Comparison of ENCODE assay signal across 29 cellular contexts in the genomic region with DNA sequence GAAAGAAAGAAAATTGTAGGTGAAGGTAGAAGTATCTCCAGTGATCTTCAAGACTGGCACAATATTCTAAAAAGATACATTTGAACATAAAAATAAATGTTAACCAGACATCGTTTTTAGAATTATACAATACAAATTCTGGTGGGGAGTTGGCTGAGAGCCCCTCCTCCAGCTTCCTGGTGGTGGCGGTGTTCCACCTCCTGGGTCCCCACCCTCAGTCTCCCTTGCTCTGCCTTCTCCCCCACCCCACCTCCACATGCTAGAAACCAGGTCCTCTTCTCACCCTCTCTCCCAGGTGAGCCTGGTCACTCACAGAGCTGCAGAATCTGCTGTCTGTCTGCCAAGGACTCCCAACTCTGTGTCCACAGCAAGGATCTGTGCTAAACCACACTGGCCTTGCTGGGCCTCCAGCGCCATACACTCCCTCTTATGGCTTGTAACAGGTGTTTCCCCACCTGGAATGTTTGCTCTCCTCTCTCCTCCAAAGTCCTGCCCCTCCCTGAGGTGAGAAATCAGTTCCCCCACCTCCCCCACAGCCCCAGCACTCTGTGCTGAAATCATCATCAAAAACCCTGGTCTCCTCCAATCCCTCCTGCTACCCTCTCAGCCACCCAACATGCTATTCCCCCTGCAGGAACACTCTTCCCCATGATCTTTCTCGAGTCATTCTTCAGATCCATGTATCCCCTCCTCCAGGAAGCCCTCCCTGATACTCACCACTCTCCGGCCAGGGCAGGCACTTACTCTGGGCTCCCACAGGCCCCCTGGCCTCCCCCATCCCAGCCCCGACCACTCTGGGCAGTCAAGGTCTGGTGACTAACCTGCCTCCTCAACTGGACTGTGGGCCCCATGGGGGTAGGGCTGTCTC. TPM values are rescaled to one million over a fixed set of nuclear protein-coding genes. Genes with fewer than 3 reads are reported as not detected.
A peak's percentile ranks its signal among the peaks of the same experiment; 100 is the strongest.
DNase-seq lines count a peak whose midpoint lies in the region; ATAC-seq, FAIRE-seq and TF ChIP-seq lines count a peak whose summit lies in the region.
"Had no signal": no experiment of that assay in that cellular context is flagged by ENCODE, and none has a peak within 500 bp of the region (broad histone marks: within the 10 kb centered on the region; RNA-seq: fewer than 3 reads in every experiment).

No MANE protein-coding gene starts in this region.

- no peak for ATAC-seq in A549
- ATAC-seq in GM18870 (IDR thresholded peaks at IDR 0.05; ENCODE audit: unreplicated experiment): no peak

- no peaks in the 10 kb centered on the region for H3K9me3 Mint-ChIP-seq in activated naive CD8-positive, alpha-beta T cell treated with anti-CD3 and anti-CD28 coated beads for 36 hours
- H3K9me3 Mint-ChIP-seq in chondrocyte (ENCODE audit: low read depth): no peaks in the 10 kb centered on the region
- H3K9me3 Mint-ChIP-seq: activated T-cell treated with anti-CD3 and anti-CD28 coated beads, Interleukin-2, amount 50 U/mL, for 24 hours had no signal

- no peak for TF ChIP-seq POLR2A in A549 (IDR thresholded peaks at IDR 0.05; ENCODE audit: low read length)

- POLR2A ChIA-PET in A549 (lab: Yijun Ruan, JAX): interaction anchor here (0.9 kb wide), 1 partner anchor 747 kb away, joined by 7 read pairs; a partner anchor contains a TSS

- H3K9me3 ChIP-seq in A549: no peaks in the 10 kb centered on the region
- no peaks in the 10 kb centered on the region for H3K9me3 ChIP-seq in colonic mucosa
- H3K9me3 ChIP-seq in muscle layer of duodenum (ENCODE audit: control insufficient read depth in 1 of 2, low read length in 2 of 2): no peaks in the 10 kb centered on the region
- H3K9me3 ChIP-seq: tibial nerve had no signal

- H3K4me1 ChIP-seq in A549 (peaks cover 35% of the 10 kb centered on the region), colonic mucosa (peaks cover 5% of the 10 kb centered on the region), muscle layer of duodenum (ENCODE audit: control insufficient read depth in 1 of 2, insufficient read depth in 2 of 2, low read length in 2 of 2) (peaks cover 3 to 10% of the 10 kb centered on the region in 2 donors)

- H3K4me1 Mint-ChIP-seq in activated naive CD8-positive, alpha-beta T cell treated with anti-CD3 and anti-CD28 coated beads for 36 hours: peaks cover 12% of the 10 kb centered on the region
- H3K4me1 Mint-ChIP-seq in chondrocyte (ENCODE audit: low read depth): peaks cover 10% of the 10 kb centered on the region

- peak overlapping the region in 1 of 2 experiments; percentile 87; a peak in 4 of 6 replicates for H3K27ac ChIP-seq in A549
- H3K27ac ChIP-seq in colonic mucosa: peak overlapping the region; percentile 76
- H3K27ac ChIP-seq in muscle layer of duodenum (ENCODE audit: low read length): peak overlapping the region; percentile 31
- H3K27ac ChIP-seq: GM23248, tibial nerve had no signal

- WGBS in A549 (ENCODE audit: missing lambda C conversion rate): 68% methylated on average over 6 of the region's 6 CpGs

- no peaks in the 10 kb centered on the region for H3K27me3 Mint-ChIP-seq in activated naive CD8-positive, alpha-beta T cell treated with anti-CD3 and anti-CD28 coated beads for 36 hours
- H3K27me3 Mint-ChIP-seq in chondrocyte (ENCODE audit: low read depth): peaks cover 3% of the 10 kb centered on the region
- H3K27me3 Mint-ChIP-seq: activated T-cell treated with anti-CD3 and anti-CD28 coated beads, Interleukin-2, amount 50 U/mL, for 24 hours had no signal

- TF ChIP-seq EP300 in A549 (IDR thresholded peaks at IDR 0.05): no peak

- H3K4me3 ChIP-seq in A549: no peak overlapping the region
- H3K4me3 ChIP-seq in colonic mucosa: no peak overlapping the region
- no peak overlapping the region for H3K4me3 ChIP-seq in muscle layer of duodenum (ENCODE audit: low read depth in 1 of 2, low read length in 2 of 2)
- H3K4me3 ChIP-seq: GM23248, tibial nerve had no signal

- CTCF ChIA-PET in A549 (lab: Yijun Ruan, JAX): interaction anchor here (0.6 to 1.6 kb wide), 10 partner anchors 15 to 509 kb away, joined by 3 to 7 read pairs (median 3); no protein-coding TSS in a partner anchor

- peak overlapping the region in 1 of 2 donors; percentile 73 for H3K9ac ChIP-seq in colonic mucosa (ENCODE audit: low read depth in 2 of 2, low read length in 2 of 2)
- H3K9ac ChIP-seq: GM23248 had no signal

- H3K4me3 Mint-ChIP-seq in activated naive CD8-positive, alpha-beta T cell treated with anti-CD3 and anti-CD28 coated beads for 36 hours: no peak overlapping the region
- no peak overlapping the region for H3K4me3 Mint-ChIP-seq in chondrocyte (ENCODE audit: unreplicated experiment)
- H3K4me3 Mint-ChIP-seq: activated T-cell treated with anti-CD3 and anti-CD28 coated beads, Interleukin-2, amount 50 U/mL, for 24 hours had no signal

- DNase-seq in A549 (ENCODE audit: low read depth in 1 of 2, low spot score in 1 of 2) (no peak), HT-29 (ENCODE audit: low spot score) (peak; percentile 71), colonic mucosa (peak; percentile 61), chondrocyte (ENCODE audit: low spot score) (no peak)
- DNase-seq in activated naive CD8-positive, alpha-beta T cell treated with anti-CD3 and anti-CD28 coated beads for 36 hours: no peak
- no peak for DNase-seq in effector CD8-positive, alpha-beta T cell (lab: John Stamatoyannopoulos, UW)
- DNase-seq: activated CD4-positive, CD25-positive, alpha-beta regulatory T cell treated with anti-CD3 and anti-CD28 coated beads, Interleukin-2, amount 50 U/mL, for 72 hours; activated naive CD4-positive, alpha-beta T cell treated with Interleukin-2 at 50 U/mL for 16 hours; activated T-cell treated with anti-CD3 and anti-CD28 coated beads, Interleukin-2, amount 50 U/mL, for 24 hours; amniotic stem cell; cortex of kidney; GM23248; KG1; MV-4-11; NCI-H526; stimulated activated CD4-positive, alpha-beta T cell treated with anti-CD3 and anti-CD28 coated beads, Interleukin-1b, Interleukin-23, amount 100 ng/mL, for 48 hours; T-helper 9 cell had no signal

- intact Hi-C loops in colonic mucosa (cut with DNase I): no loop called here

- TF ChIP-seq RAD21 in A549 (conservative IDR thresholded peaks at IDR 0.05 in 1 of 2, IDR thresholded peaks at IDR 0.05 in 1 of 2): peak; percentile 24 to 35; a peak in 3 of 5 replicates

- H3K36me3 Mint-ChIP-seq in activated naive CD8-positive, alpha-beta T cell treated with anti-CD3 and anti-CD28 coated beads for 36 hours: no peaks in the 10 kb centered on the region
- no peaks in the 10 kb centered on the region for H3K36me3 Mint-ChIP-seq in chondrocyte (ENCODE audit: low read depth)

- H3K36me3 ChIP-seq in colonic mucosa (no peaks in the 10 kb centered on the region), muscle layer of duodenum (ENCODE audit: control insufficient read depth in 1 of 2, insufficient read depth in 2 of 2, low read length in 2 of 2) (no peaks in the 10 kb centered on the region)
- H3K36me3 ChIP-seq: tibial nerve had no signal

- peak; percentile 70 for FAIRE-seq in A549 (lab: Jason Lieb, UNC)
- FAIRE-seq: A204.1, bronchial epithelial cell, endothelial cell of umbilical vein, GM12892 had no signal

- H3K27me3 ChIP-seq in colonic mucosa: no peaks in the 10 kb centered on the region
- H3K27me3 ChIP-seq in muscle layer of duodenum (ENCODE audit: low read depth, low read length): no peaks in the 10 kb centered on the region
- H3K27me3 ChIP-seq: tibial nerve had no signal

- no peak overlapping the region for H3K27ac Mint-ChIP-seq in activated naive CD8-positive, alpha-beta T cell treated with anti-CD3 and anti-CD28 coated beads for 36 hours
- no peak overlapping the region for H3K27ac Mint-ChIP-seq in chondrocyte (ENCODE audit: unreplicated experiment)
- H3K27ac Mint-ChIP-seq: activated T-cell treated with anti-CD3 and anti-CD28 coated beads, Interleukin-2, amount 50 U/mL, for 24 hours had no signal

- peak overlapping the region; percentile 1; the same call in 1 of the 3 replicates for H3K4me2 ChIP-seq in A549

- TF ChIP-seq CTCF in A549 (IDR thresholded peaks at IDR 0.05): peak; percentile 40
- no peak for TF ChIP-seq CTCF in colonic mucosa (IDR thresholded peaks at IDR 0.05)
- TF ChIP-seq CTCF in chondrocyte (IDR thresholded peaks at IDR 0.05): no peak

TF ChIP-seq in A549, 52 proteins besides CTCF, POLR2A, EP300 and RAD21 (continues in another document):
- no peak for TF ChIP-seq CHD2 (IDR thresholded peaks at IDR 0.05; ENCODE audit: low read length, partially characterized antibody)
- TF ChIP-seq RNF2 (IDR thresholded peaks at IDR 0.05; ENCODE audit: borderline replicate concordance, low read depth): no peak
- TF ChIP-seq EHMT2 (IDR thresholded peaks at IDR 0.05; ENCODE audit: low read depth): no peak

RNA-seq across cellular contexts. Expression of a gene that starts 20.5 kb away (rescaled TPM):
- polyA plus RNA-seq in A549 (2011; rRNA removed) (8.6 and 19.7 TPM in 2 replicates), A549 (2017; fragmentation: RNase III; extraction: RNeasy Plus Mini Kit Qiagen cat#74134 plus additional on column Dnase treatment) (25.2 to 28.1 TPM (median 26.6 TPM) in 3 replicates)
- polyA plus RNA-seq in A549 (2012; cell fraction: cytosol; rRNA removed): 12.2 and 13.5 TPM in 2 replicates
- 18.7 and 22.1 TPM in 2 replicates for polyA plus RNA-seq in A549 (2012; cell fraction: nucleus; rRNA removed)
- polyA minus RNA-seq in A549 (2011; rRNA and poly(A)+ RNA removed): 14.1 and 16.4 TPM in 2 replicates
- total RNA-seq in HT-29 (2014; rRNA removed; shearing (Covaris generic)): 18.2 and 31.4 TPM in 2 replicates
- total RNA-seq in colonic mucosa (100 to 1,000 TPM; 114 to 152 TPM), chondrocyte (not detected in 3 replicates)
- total RNA-seq in activated naive CD8-positive, alpha-beta T cell treated with anti-CD3 and anti-CD28 coated beads for 36 hours: under 1 TPM; 0.27 to 0.32 TPM
- total RNA-seq: GM23248 had no signal
- polyA plus RNA-seq: GM23248, neural cell had no signal

RNA-seq across cellular contexts. Expression of a gene that starts 46.5 kb away (rescaled TPM):
- 60.1 and 60.3 TPM in 2 replicates for polyA plus RNA-seq in A549 (2011; rRNA removed)
- 66.8 and 78.1 TPM in 2 replicates for polyA plus RNA-seq in A549 (2012; cell fraction: cytosol; rRNA removed)
- polyA plus RNA-seq in A549 (2012; cell fraction: nucleus; rRNA removed): 128 and 129 TPM in 2 replicates
- 45.4 to 69.4 TPM (median 47.8 TPM) in 3 replicates for polyA plus RNA-seq in A549 (2017; fragmentation: RNase III; extraction: RNeasy Plus Mini Kit Qiagen cat#74134 plus additional on column Dnase treatment)
- 378 and 386 TPM in 2 replicates for polyA minus RNA-seq in A549 (2011; rRNA and poly(A)+ RNA removed)
- total RNA-seq in HT-29 (2014; rRNA removed; shearing (Covaris generic)): 1.5 and 1.7 TPM in 2 replicates
- 10 to 100 TPM in 1 of 2 donors, 1 to 10 TPM in 1; 6.2 to 21.4 TPM for total RNA-seq in colonic mucosa
- total RNA-seq in activated naive CD8-positive, alpha-beta T cell treated with anti-CD3 and anti-CD28 coated beads for 36 hours: under 1 TPM; 0.41 to 0.42 TPM
- 151 to 218 TPM (median 214 TPM) in 3 replicates for total RNA-seq in chondrocyte

RNA-seq across cellular contexts. Expression of a gene that starts 58.3 kb away (rescaled TPM):
- polyA plus RNA-seq in A549 (2011; rRNA removed): not detected in 2 replicates
- not detected in 2 replicates for polyA plus RNA-seq in A549 (2012; cell fraction: cytosol; rRNA removed)
- not detected in 2 replicates for polyA plus RNA-seq in A549 (2012; cell fraction: nucleus; rRNA removed)
- not detected in 3 replicates for polyA plus RNA-seq in A549 (2017; fragmentation: RNase III; extraction: RNeasy Plus Mini Kit Qiagen cat#74134 plus additional on column Dnase treatment)
- not detected in 2 replicates for polyA minus RNA-seq in A549 (2011; rRNA and poly(A)+ RNA removed)
- total RNA-seq in HT-29 (2014; rRNA removed; shearing (Covaris generic)): not detected in 2 replicates
- not detected for total RNA-seq in colonic mucosa
- total RNA-seq in activated naive CD8-positive, alpha-beta T cell treated with anti-CD3 and anti-CD28 coated beads for 36 hours: not detected
- total RNA-seq in chondrocyte: not detected in 3 replicates
- total RNA-seq: bronchial epithelial cell, Daoy, endothelial cell of umbilical vein, GM23248, mesenteric fat pad, skeletal muscle tissue, tibial nerve had no signal
- polyA plus RNA-seq: BJ, endothelial cell of umbilical vein, GM23248, neural cell had no signal

Comparison
In these comparisons a context has a peak if more than half of its experiments do, and no peak if none do; other contexts are left out.
1. DNase-seq: peak in HT-29 (single experiment) and colonic mucosa (single experiment); none in A549 (0 of 2), activated naive CD8-positive, alpha-beta T cell treated with anti-CD3 and anti-CD28 coated beads for 36 hours (single experiment), effector CD8-positive, alpha-beta T cell (single experiment) and chondrocyte (single experiment).
2. RNA of a gene that starts 20.5 kb away (total RNA-seq): 114 to 152 TPM in colonic mucosa and 18.2 to 31.4 TPM in HT-29; 0.27 to 0.32 TPM in activated naive CD8-positive, alpha-beta T cell treated with anti-CD3 and anti-CD28 coated beads for 36 hours and not detected in chondrocyte; every median in the first group is over 10 times any median in the second.